20 cellular contexts compared by ENCODE assay signal in genomic region chr11:27347361-27347760, GRCh38.
"Had no signal": no experiment of that assay in that cellular context is flagged by ENCODE, and none has a peak within 500 bp of the region (broad histone marks: within the 10 kb centered on the region; RNA-seq: fewer than 3 reads in every experiment).

No MANE protein-coding gene starts in this region.

- H3K4me3 ChIP-seq: ascending aorta, breast epithelium, gastrocnemius medialis, mucosa of descending colon had no signal

- H3K27ac ChIP-seq: ascending aorta, gastrocnemius medialis, parathyroid adenoma had no signal

- H3K79me2 ChIP-seq: parathyroid adenoma had no signal

- H3K27ac Mint-ChIP-seq: activated naive CD4-positive, alpha-beta T cell treated with anti-CD3 and anti-CD28 coated beads, Interleukin-2, amount 50 U/mL, for 24 hours; memory B cell; stimulated activated memory B cell treated with anti-CD40 and anti-IgM and Interleukin-4, amounts not matched to agents 10 μg/mL and 1 μg/mL and 100 μg/mL, for 72 hours; T-cell had no signal

- H3K9ac ChIP-seq: parathyroid adenoma had no signal

- H3K9me3 Mint-ChIP-seq: activated naive CD4-positive, alpha-beta T cell treated with anti-CD3 and anti-CD28 coated beads, Interleukin-2, amount 50 U/mL, for 24 hours; memory B cell; stimulated activated memory B cell treated with anti-CD40 and anti-IgM and Interleukin-4, amounts not matched to agents 10 μg/mL and 1 μg/mL and 100 μg/mL, for 72 hours; T-cell had no signal

- H3K4me1 Mint-ChIP-seq: activated naive CD4-positive, alpha-beta T cell treated with anti-CD3 and anti-CD28 coated beads, Interleukin-2, amount 50 U/mL, for 24 hours; memory B cell; naive B cell; stimulated activated memory B cell treated with anti-CD40 and anti-IgM and Interleukin-4, amounts not matched to agents 10 μg/mL and 1 μg/mL and 100 μg/mL, for 72 hours; T-cell had no signal

- H2AFZ ChIP-seq: parathyroid adenoma had no signal

- H3K4me3 Mint-ChIP-seq: activated naive CD4-positive, alpha-beta T cell treated with anti-CD3 and anti-CD28 coated beads, Interleukin-2, amount 50 U/mL, for 24 hours; memory B cell; naive B cell; stimulated activated memory B cell treated with anti-CD40 and anti-IgM and Interleukin-4, amounts not matched to agents 10 μg/mL and 1 μg/mL and 100 μg/mL, for 72 hours; T-cell had no signal

- H3K27me3 Mint-ChIP-seq: activated naive CD4-positive, alpha-beta T cell treated with anti-CD3 and anti-CD28 coated beads, Interleukin-2, amount 50 U/mL, for 24 hours; memory B cell; naive B cell; stimulated activated memory B cell treated with anti-CD40 and anti-IgM and Interleukin-4, amounts not matched to agents 10 μg/mL and 1 μg/mL and 100 μg/mL, for 72 hours; T-cell had no signal

- H3K4me1 ChIP-seq: breast epithelium, gastrocnemius medialis, parathyroid adenoma had no signal

- H3K9me3 ChIP-seq: ascending aorta, breast epithelium, gastrocnemius medialis, mucosa of descending colon had no signal

- DNase-seq: activated CD8-positive, alpha-beta memory T cell treated with anti-CD3 and anti-CD28 coated beads for 24 hours; activated CD8-positive, alpha-beta memory T cell treated with anti-CD3 and anti-CD28 coated beads, Interleukin-2, amount 50 U/mL, for 48 hours; activated effector memory CD4-positive, alpha-beta T cell treated with anti-CD3 and anti-CD28 coated beads, Interleukin-2, amount 50 U/mL, for 16 hours; activated T-cell treated with anti-CD3 and anti-CD28 coated beads, Interleukin-2, amount 50 U/mL, for 48 hours; cortex of kidney; gastrocnemius medialis; head of caudate nucleus; mucosa of descending colon; naive B cell; stimulated activated CD4-positive, alpha-beta T cell treated with anti-CD3 and anti-CD28 coated beads, Interleukin-4, amount 100 ng/mL, for 24 hours; T-cell had no signal

- H3K27me3 ChIP-seq: ascending aorta, breast epithelium, gastrocnemius medialis had no signal

- ATAC-seq: activated CD4-positive, CD25-positive, alpha-beta regulatory T cell treated with anti-CD3 and anti-CD28 coated beads, Interleukin-2, amount 50 U/mL, for 24 hours; esophagus mucosa; gastrocnemius medialis; sciatic nerve; stimulated activated memory B cell treated with anti-CD40 and anti-IgM and Interleukin-4, amounts not matched to agents 10 μg/mL and 1 μg/mL and 100 μg/mL, for 72 hours; T-cell had no signal

- H3K36me3 ChIP-seq: ascending aorta, breast epithelium, gastrocnemius medialis had no signal
